Comparison of ENCODE assay signal across 8 cellular contexts in the genomic region with DNA sequence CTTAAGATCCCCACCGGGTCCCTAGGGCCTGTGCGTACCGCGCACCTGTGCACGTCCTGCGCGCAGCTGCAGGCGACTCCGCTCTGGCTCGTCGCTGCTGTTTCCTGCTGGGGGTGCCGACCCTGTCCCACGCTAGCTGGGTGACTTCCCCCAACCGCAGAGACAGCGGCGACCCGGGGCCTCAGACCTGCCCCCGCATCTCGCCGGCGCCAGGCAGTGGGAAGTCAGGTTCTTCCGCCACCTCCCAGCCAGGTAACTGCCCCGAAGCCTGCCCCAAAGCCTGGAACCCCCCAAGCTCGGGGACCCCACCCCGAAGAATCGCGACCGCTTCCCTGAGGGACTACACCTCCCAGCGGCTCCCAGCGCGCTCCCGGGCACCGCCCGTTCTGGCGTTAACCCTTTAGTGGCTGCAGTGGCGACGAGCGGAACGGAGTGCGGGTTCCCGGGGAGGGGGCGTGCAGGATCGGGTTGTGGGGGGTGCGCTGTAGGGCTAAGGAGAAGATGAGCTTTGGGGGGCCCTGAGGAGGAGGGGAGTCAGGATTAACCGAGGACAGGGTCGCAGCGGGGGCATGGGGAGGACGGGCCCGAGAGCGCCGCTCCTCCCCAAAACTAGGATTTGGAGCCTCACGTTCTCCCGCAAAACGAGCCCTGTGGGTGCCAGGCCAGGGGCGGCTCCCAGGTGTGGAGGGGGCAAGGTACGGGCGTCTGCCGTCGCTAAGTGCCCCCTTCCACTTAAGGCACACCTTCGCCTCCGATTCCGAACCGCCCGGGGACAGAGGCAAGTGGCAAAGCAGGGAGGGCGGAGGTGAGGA. TPM values are rescaled to one million over a fixed set of nuclear protein-coding genes. Genes with fewer than 3 reads are reported as not detected.
DNase-seq lines count a peak whose midpoint lies in the region; ATAC-seq and TF ChIP-seq lines count a peak whose summit lies in the region.

No MANE protein-coding gene starts in this region.

- H3K4me3 Mint-ChIP-seq in Calu3 (ENCODE audit: low read depth, unreplicated experiment): peak overlapping the region; percentile 81

- no TSS peak for BruUV-seq in Calu3 (replicated peaks; lab: Mats Ljungman, UMichigan)

- H3K4me1 ChIP-seq in SJCRH30: peaks cover 2% of the 10 kb centered on the region; the same call in 1 of the 2 replicates

- CTCF ChIA-PET in Calu3 (lab: Charles Lee): interaction anchor here (0.6 to 1.6 kb wide), 2 partner anchors 21 to 488 kb away, joined by 6 read pairs; a partner anchor contains a TSS

- H3K27me3 Mint-ChIP-seq in Calu3 (ENCODE audit: unreplicated experiment): peaks cover 15% of the 10 kb centered on the region

- H3K9me3 ChIP-seq in SJCRH30 (replicated peaks): no peaks in the 10 kb centered on the region

- H3K36me3 Mint-ChIP-seq in Calu3 (ENCODE audit: insufficient read depth, unreplicated experiment): peaks cover 52% of the 10 kb centered on the region

- no peaks in the 10 kb centered on the region; the same call in 1 of the 2 replicates for H3K27me3 ChIP-seq in SJCRH30

- H3K27ac ChIP-seq in SJCRH30 (no peak overlapping the region), angular gyrus (ENCODE audit: low read depth, low read length) (peak overlapping the region; percentile 81)

- H3K4me3 ChIP-seq in SJCRH30: peak overlapping the region; percentile 55
- H3K4me3 ChIP-seq in retinal pigment epithelial cell (ENCODE audit: low read length): peak overlapping the region; percentile 77

- intact Hi-C loops in Calu3 (cut with micrococcal nuclease; ENCODE audit: unreplicated experiment): no loop called here

- H3K9me3 Mint-ChIP-seq in Calu3 (ENCODE audit: low read depth, unreplicated experiment): no peaks in the 10 kb centered on the region

- TF ChIP-seq CTCF in Calu3 (IDR thresholded peaks at IDR 0.05; ENCODE audit: unreplicated experiment) (no peak), retinal pigment epithelial cell (conservative IDR thresholded peaks at IDR 0.05; ENCODE audit: low read depth, low read length) (no peak)

- H3K27ac Mint-ChIP-seq in Calu3 (ENCODE audit: unreplicated experiment): peak overlapping the region; percentile 25

- no peaks in the 10 kb centered on the region for H3K36me3 ChIP-seq in SJCRH30

- H3K4me1 Mint-ChIP-seq in Calu3 (ENCODE audit: low read depth, unreplicated experiment): peaks cover 13% of the 10 kb centered on the region

- peak; percentile 71 for DNase-seq in Calu3
- DNase-seq in SJCRH30: peak; percentile 42 to 47
- DNase-seq in hypothalamus (lab: John Stamatoyannopoulos, UW): peak in 47 of 51 donors; percentile 21 to 86 (median 55)
- DNase-seq in retinal pigment epithelial cell (ENCODE audit: low read depth): no peak
- DNase-seq in T1000 (lab: John Stamatoyannopoulos, UW): no peak
- no peak for DNase-seq in NCI-H187 treated with DMSO at 0.1 percent for 48 hours (lab: John Stamatoyannopoulos, UW)

- ATAC-seq in HG02588 (IDR thresholded peaks at IDR 0.05; ENCODE audit: unreplicated experiment): peak; percentile 59

RNA-seq across cellular contexts. Expression of a gene that starts 0.6 kb away (rescaled TPM):
- total RNA-seq in Calu3 (2022): 11.8 and 13.2 TPM in 2 replicates
- total RNA-seq in SJCRH30 (2014; rRNA removed; shearing (Covaris generic)): 1.5 and 2.0 TPM in 2 replicates

RNA-seq across cellular contexts. Expression of a gene that starts 11.6 kb away (rescaled TPM):
- 109 TPM in 2 replicates for total RNA-seq in Calu3 (2022)
- 59.2 and 59.9 TPM in 2 replicates for total RNA-seq in SJCRH30 (2014; rRNA removed; shearing (Covaris generic))

RNA-seq across cellular contexts. Expression of a gene that starts 21.0 kb away (rescaled TPM):
- 239 and 243 TPM in 2 replicates for total RNA-seq in Calu3 (2022)
- 35.1 and 50.3 TPM in 2 replicates for total RNA-seq in SJCRH30 (2014; rRNA removed; shearing (Covaris generic))

Comparison
In these comparisons a context has a peak if more than half of its experiments do, and no peak if none do; other contexts are left out.
1. DNase-seq: peak in Calu3 (single experiment), SJCRH30 (2 of 2) and hypothalamus (47 of 51); none in retinal pigment epithelial cell (single experiment), T1000 (single experiment) and NCI-H187 treated with DMSO at 0.1 percent for 48 hours (single experiment).